17 cellular contexts compared by ENCODE assay signal in genomic region chr15:69808756-69809155, GRCh38.
"Had no signal": no experiment of that assay in that cellular context is flagged by ENCODE, and none has a peak within 500 bp of the region (broad histone marks: within the 10 kb centered on the region; RNA-seq: fewer than 3 reads in every experiment).

No MANE protein-coding gene starts in this region.

- ATAC-seq: naive thymus-derived CD4-positive, alpha-beta T cell; right lobe of liver had no signal

- H3K27me3 ChIP-seq: hepatocyte, right lobe of liver, suprapubic skin had no signal

- H3K9me3 ChIP-seq: prostate gland, right lobe of liver, suprapubic skin had no signal

- H3K27ac ChIP-seq: coronary artery, hepatocyte, prostate gland, right lobe of liver, suprapubic skin, WERI-Rb-1 had no signal

- H3K36me3 ChIP-seq: prostate gland, right lobe of liver, suprapubic skin, WERI-Rb-1 had no signal

- DNase-seq: activated CD4-positive, alpha-beta T cell treated with anti-CD3 and anti-CD28 coated beads for 4 hours; activated CD8-positive, alpha-beta memory T cell treated with anti-CD3 and anti-CD28 coated beads, Interleukin-2, amount 50 U/mL, for 48 hours; activated naive CD8-positive, alpha-beta T cell treated with anti-CD3 and anti-CD28 coated beads, Interleukin-2, amount 50 U/mL, for 24 hours; caudate nucleus; effector CD4-positive, alpha-beta T cell; kidney glomerular epithelial cell; naive thymus-derived CD4-positive, alpha-beta T cell; nucleus accumbens; right lobe of liver; stimulated activated CD4-positive, alpha-beta T cell treated with anti-CD3 and anti-CD28 coated beads, Interleukin-2, amount 100 ng/mL, for 48 hours; stimulated activated naive CD4-positive, alpha-beta T cell treated with Interleukin-2 at 50 U/mL for 16 hours; T1000; WERI-Rb-1 had no signal

- H3K4me1 ChIP-seq: prostate gland, right lobe of liver had no signal

- H3K4me3 ChIP-seq: coronary artery, hepatocyte, prostate gland, right lobe of liver, suprapubic skin had no signal
